8 cellular contexts compared by ENCODE assay signal in the genomic region with DNA sequence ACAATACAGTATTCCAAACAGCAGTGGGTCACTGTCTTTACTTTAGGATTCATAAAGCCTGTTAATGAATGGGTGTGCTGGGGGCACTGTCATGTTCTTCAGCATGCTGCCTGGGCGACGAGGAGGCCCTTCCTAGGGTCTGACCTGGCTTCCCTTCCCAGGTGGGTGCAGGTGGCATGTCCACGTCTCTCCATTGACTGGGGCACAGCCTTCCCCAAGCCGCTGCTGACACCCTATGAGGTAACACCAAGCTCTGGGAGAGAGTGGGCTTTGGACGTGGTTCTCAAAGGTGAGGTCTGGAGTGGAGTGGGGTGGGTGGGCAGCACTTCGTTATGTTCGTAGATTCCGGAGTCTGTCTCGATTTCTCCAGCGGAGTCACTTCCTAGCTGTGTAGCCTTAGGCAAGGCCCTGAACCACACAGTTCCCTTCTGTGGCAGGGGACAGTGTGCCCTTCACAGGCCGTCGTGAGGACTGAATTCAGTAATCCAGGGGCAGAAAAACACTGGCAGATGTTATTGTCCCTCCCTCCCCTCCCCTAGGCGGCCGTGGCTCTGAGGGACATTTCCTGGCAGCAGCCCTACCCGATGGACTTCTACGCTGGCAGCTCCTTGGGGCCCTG. TPM values are rescaled to one million over a fixed set of nuclear protein-coding genes. Genes with fewer than 3 reads are reported as not detected.
A peak's percentile ranks its signal among the peaks of the same experiment; 100 is the strongest.
DNase-seq lines count a peak whose midpoint lies in the region; ATAC-seq and TF ChIP-seq lines count a peak whose summit lies in the region.

No MANE protein-coding gene starts in this region.

- peaks cover 4 to 17% of the 10 kb centered on the region in 2 donors for H3K4me1 ChIP-seq in ascending aorta
- H3K4me1 ChIP-seq in lower lobe of right lung, result peaks cover 26% of the 10 kb centered on the region
- peaks cover 13% of the 10 kb centered on the region for H3K4me1 ChIP-seq in upper lobe of right lung

- H3K9me3 ChIP-seq in ascending aorta (no peaks in the 10 kb centered on the region), lower lobe of right lung (no peaks in the 10 kb centered on the region), upper lobe of right lung (no peaks in the 10 kb centered on the region)

- H3K36me3 ChIP-seq in ascending aorta (peaks cover 18 to 21% of the 10 kb centered on the region in 2 donors), lower lobe of right lung (peaks cover 59% of the 10 kb centered on the region), upper lobe of right lung (peaks cover 52% of the 10 kb centered on the region)

- DNase-seq in activated T-cell treated with anti-CD3 and anti-CD28 coated beads, Interleukin-2, amount 50 U/mL, for 4 hours, result no peak
- DNase-seq in activated T-cell treated with anti-CD3 and anti-CD28 coated beads for 4 hours (no peak), ascending aorta (ENCODE audit: low spot score in 2 of 2) (no peak), lower lobe of right lung (no peak), upper lobe of right lung (no peak), NCI-H446 treated with DMSO at 0.1 percent for 48 hours (lab: John Stamatoyannopoulos, UW) (no peak)

- peak overlapping the region; percentile 50 for H3K4me3 Mint-ChIP-seq in activated T-cell treated with anti-CD3 and anti-CD28 coated beads, Interleukin-2, amount 50 U/mL, for 4 hours

- H3K4me3 ChIP-seq in ascending aorta (peak overlapping the region; percentile 74 to 76), lower lobe of right lung (peak overlapping the region; percentile 68), upper lobe of right lung (peak overlapping the region; percentile 80)

- H3K27me3 ChIP-seq in ascending aorta, result no peaks in the 10 kb centered on the region
- no peaks in the 10 kb centered on the region for H3K27me3 ChIP-seq in lower lobe of right lung (ENCODE audit: low read depth)
- no peaks in the 10 kb centered on the region for H3K27me3 ChIP-seq in upper lobe of right lung

- H3K4me1 Mint-ChIP-seq in activated T-cell treated with anti-CD3 and anti-CD28 coated beads, Interleukin-2, amount 50 U/mL, for 4 hours (ENCODE audit: low read depth), result peaks cover 19% of the 10 kb centered on the region

- no peaks in the 10 kb centered on the region for H3K27me3 Mint-ChIP-seq in activated T-cell treated with anti-CD3 and anti-CD28 coated beads, Interleukin-2, amount 50 U/mL, for 4 hours (ENCODE audit: low read depth)

- H3K27ac ChIP-seq in ascending aorta (peak overlapping the region; percentile 55 to 90), lower lobe of right lung (peak overlapping the region; percentile 90), upper lobe of right lung (peak overlapping the region; percentile 94)

- H3K9me3 Mint-ChIP-seq in activated T-cell treated with anti-CD3 and anti-CD28 coated beads, Interleukin-2, amount 50 U/mL, for 4 hours, result no peaks in the 10 kb centered on the region

- no peak for ATAC-seq in activated T-cell treated with anti-CD3 and anti-CD28 coated beads, Interleukin-2, amount 50 U/mL, for 4 hours
- no peak for ATAC-seq in lower lobe of right lung
- no peak for ATAC-seq in upper lobe of right lung
- ATAC-seq in HG02938 (IDR thresholded peaks at IDR 0.05; ENCODE audit: unreplicated experiment), result no peak
- no peak for ATAC-seq in HG02623 (IDR thresholded peaks at IDR 0.05; ENCODE audit: unreplicated experiment)

- H3K36me3 Mint-ChIP-seq in activated T-cell treated with anti-CD3 and anti-CD28 coated beads, Interleukin-2, amount 50 U/mL, for 4 hours (ENCODE audit: insufficient read depth), result peaks cover 32% of the 10 kb centered on the region

- TF ChIP-seq CTCF in ascending aorta (IDR thresholded peaks at IDR 0.05), result peak in 1 of 3 experiments; percentile 4
- no peak for TF ChIP-seq CTCF in lower lobe of right lung (IDR thresholded peaks at IDR 0.05)
- TF ChIP-seq CTCF in upper lobe of right lung (IDR thresholded peaks at IDR 0.05), result no peak

- intact Hi-C loops in ascending aorta (cut with DNase I) (loop anchor here (1.0 to 10.0 kb wide), 3 partner anchors 133 to 476 kb away; partner anchors contain the start of gene PITPNA), lower lobe of right lung (cut with DNase I) (no loop called here), upper lobe of right lung (cut with DNase I) (no loop called here)

RNA-seq across cellular contexts. Expression of gene OVCA2, which starts 0.8 kb away (rescaled TPM):
- 10 to 100 TPM; 67.7 to 74.4 (median 70.7) TPM for total RNA-seq in activated T-cell treated with anti-CD3 and anti-CD28 coated beads, Interleukin-2, amount 50 U/mL, for 4 hours
- 71.3 TPM for total RNA-seq in ascending aorta
- 20.3 TPM for total RNA-seq in lower lobe of right lung
- 21.4 TPM for total RNA-seq in upper lobe of right lung

RNA-seq across cellular contexts. Expression of gene DPH1, which starts 11.1 kb away (rescaled TPM):
- 10 to 100 TPM; 56.6 to 59.9 (median 58.5) TPM for total RNA-seq in activated T-cell treated with anti-CD3 and anti-CD28 coated beads, Interleukin-2, amount 50 U/mL, for 4 hours
- 125 TPM for total RNA-seq in ascending aorta
- total RNA-seq in lower lobe of right lung, result 38.0 TPM
- 47.8 TPM for total RNA-seq in upper lobe of right lung

RNA-seq across cellular contexts. Expression of gene HIC1, which starts 13.9 kb away (rescaled TPM):
- total RNA-seq in activated T-cell treated with anti-CD3 and anti-CD28 coated beads, Interleukin-2, amount 50 U/mL, for 4 hours, result 10 to 100 TPM; 18.9 to 60.9 (median 31.5) TPM
- total RNA-seq in ascending aorta, result 131 TPM
- total RNA-seq in lower lobe of right lung, result 20.6 TPM
- total RNA-seq in upper lobe of right lung, result 20.8 TPM

RNA-seq across cellular contexts. Expression of gene RTN4RL1, which starts 15.9 kb away (rescaled TPM):
- total RNA-seq in activated T-cell treated with anti-CD3 and anti-CD28 coated beads, Interleukin-2, amount 50 U/mL, for 4 hours, result 1 to 10 TPM; 1.0 to 2.5 (median 2.0) TPM
- total RNA-seq in ascending aorta (11.5 TPM), lower lobe of right lung (5.8 TPM), upper lobe of right lung (4.3 TPM)
